ENCODE assay signal across 13 cellular contexts in the genomic region with DNA sequence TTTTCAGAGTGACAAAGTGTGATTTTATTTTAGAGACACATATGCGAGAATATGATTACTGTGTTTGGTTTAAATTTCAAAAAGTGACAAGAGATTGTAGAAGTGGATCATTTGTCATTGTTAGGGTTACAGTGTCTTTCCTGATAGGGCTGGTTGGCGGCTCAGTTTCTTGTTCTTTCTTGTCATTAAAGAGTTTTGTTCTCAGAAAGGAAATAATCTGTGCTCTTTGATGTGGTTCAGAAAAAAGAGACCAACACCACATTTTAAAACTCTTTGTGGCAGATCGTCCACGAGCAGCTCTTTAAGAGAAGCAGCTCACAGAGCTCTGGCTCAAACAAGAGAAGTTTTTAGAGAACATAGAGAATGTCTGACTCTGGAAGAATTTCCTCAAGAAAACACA. TPM values are rescaled to one million over a fixed set of nuclear protein-coding genes. Genes with fewer than 3 reads are reported as not detected.
A peak's percentile ranks its signal among the peaks of the same experiment; 100 is the strongest.
DNase-seq lines count a peak whose midpoint lies in the region; ATAC-seq, FAIRE-seq and TF ChIP-seq lines count a peak whose summit lies in the region.
"Had no signal": no experiment of that assay in that cellular context is flagged by ENCODE, and none has a peak within 500 bp of the region (broad histone marks: within the 10 kb centered on the region; RNA-seq: fewer than 3 reads in every experiment).

No MANE protein-coding gene starts in this region.

- no peaks in the 10 kb centered on the region for H4K20me1 ChIP-seq in GM23338 (replicated peaks; ENCODE audit: insufficient read depth)
- H4K20me1 ChIP-seq in PC-9 (ENCODE audit: insufficient read depth): no peaks in the 10 kb centered on the region

- no peaks in the 10 kb centered on the region for H3K9me3 Mint-ChIP-seq in GM23338
- H3K9me3 Mint-ChIP-seq in activated CD4-positive, alpha-beta T cell treated with anti-CD3 and anti-CD28 coated beads, Interleukin-2, amount 10 ng/mL, durations not matched to agents 24 days and 14 days: peaks cover 3% of the 10 kb centered on the region
- peaks cover 0 to 6% (median 2%) of the 10 kb centered on the region in 11 donors for H3K9me3 Mint-ChIP-seq in naive thymus-derived CD4-positive, alpha-beta T cell
- H3K9me3 Mint-ChIP-seq: neural crest cell had no signal

- FAIRE-seq in HTR-8/SVneo (lab: Jason Lieb, UNC): no peak
- FAIRE-seq: A549, G401.6 had no signal

- H2AFZ ChIP-seq in GM23338 (peak overlapping the region; percentile 68; the same call in 1 of the 2 replicates), PC-9 (no peak overlapping the region)

- H3K36me3 Mint-ChIP-seq in GM23338 (ENCODE audit: low read depth): no peaks in the 10 kb centered on the region
- H3K36me3 Mint-ChIP-seq in activated CD4-positive, alpha-beta T cell treated with anti-CD3 and anti-CD28 coated beads, Interleukin-2, amount 10 ng/mL, durations not matched to agents 24 days and 14 days (ENCODE audit: low read depth): peaks cover 2% of the 10 kb centered on the region
- H3K36me3 Mint-ChIP-seq in naive thymus-derived CD4-positive, alpha-beta T cell: no peaks in the 10 kb centered on the region

- TF ChIP-seq POLR2A in esophagus squamous epithelium (IDR thresholded peaks at IDR 0.05): no peak

- intact Hi-C loops in activated CD4-positive, alpha-beta T cell treated with anti-CD3 and anti-CD28 coated beads, Interleukin-2, amount 10 ng/mL, durations not matched to agents 24 days and 14 days (cut with micrococcal nuclease): no loop called here
- intact Hi-C loops in naive thymus-derived CD4-positive, alpha-beta T cell (cut with micrococcal nuclease): loop anchor here in 1 of 2 donors (1.0 kb wide), 1 partner anchor 44 kb away; no protein-coding TSS in a partner anchor
- intact Hi-C loops in PC-9 (cut with micrococcal nuclease; ENCODE audit: unreplicated experiment) (no loop called here), esophagus squamous epithelium (cut with DNase I) (no loop called here)

- H3K9me2 ChIP-seq in GM23338 (ENCODE audit: insufficient read depth): 0 out of 2 replicates have a peak, but pooled peaks cover under 1% of the 10 kb centered on the region
- no peaks in the 10 kb centered on the region for H3K9me2 ChIP-seq in PC-9 (ENCODE audit: insufficient read depth)

- H3K27ac ChIP-seq in GM23338 (ENCODE audit: low read depth) (no peak overlapping the region), PC-9 (no peak overlapping the region), esophagus squamous epithelium (no peak overlapping the region)
- H3K27ac ChIP-seq in naive thymus-derived CD4-positive, alpha-beta T cell (ENCODE audit: low read depth, low read length): no peak overlapping the region
- H3K27ac ChIP-seq: A549, gastrocnemius medialis had no signal

- POLR2A ChIA-PET in naive thymus-derived CD4-positive, alpha-beta T cell (lab: Charles Lee): no interaction called here
- POLR2A ChIA-PET in PC-9 (lab: Charles Lee; ENCODE audit: unreplicated experiment): no interaction called here

- H3K4me2 ChIP-seq in GM23338 (no peak overlapping the region), PC-9 (no peak overlapping the region)
- H3K4me2 ChIP-seq: A549 had no signal

- no peaks in the 10 kb centered on the region for H3K79me2 ChIP-seq in GM23338 (replicated peaks; ENCODE audit: insufficient read depth)
- no peaks in the 10 kb centered on the region for H3K79me2 ChIP-seq in PC-9 (ENCODE audit: low read depth)

- H3K36me3 ChIP-seq in GM23338 (ENCODE audit: insufficient read depth) (no peaks in the 10 kb centered on the region), PC-9 (ENCODE audit: low read depth) (no peaks in the 10 kb centered on the region), esophagus squamous epithelium (no peaks in the 10 kb centered on the region)
- no peaks in the 10 kb centered on the region for H3K36me3 ChIP-seq in naive thymus-derived CD4-positive, alpha-beta T cell (ENCODE audit: control insufficient read depth in 2 of 3, insufficient read depth in 3 of 3, low read length in 3 of 3)
- H3K36me3 ChIP-seq: gastrocnemius medialis had no signal

- DNase-seq in activated CD4-positive, alpha-beta T cell treated with anti-CD3 and anti-CD28 coated beads for 4 hours: peak; percentile 5 to 21
- DNase-seq in activated CD4-positive, alpha-beta T cell treated with anti-CD3 and anti-CD28 coated beads, Interleukin-2, amount 50 U/mL, for 48 hours: no peak
- DNase-seq in GM23338 (ENCODE audit: low spot score) (no peak), PC-9 (no peak), HTR-8/SVneo (ENCODE audit: insufficient read length, low spot score) (no peak), esophagus squamous epithelium (lab: John Stamatoyannopoulos, UW) (no peak)
- peak; percentile 72 for DNase-seq in activated CD4-positive, alpha-beta T cell treated with anti-CD3 and anti-CD28 coated beads, Interleukin-2, amount 10 ng/mL, durations not matched to agents 24 days and 14 days
- peak in 7 of 9 donors; percentile 47 to 84 (median 78) for DNase-seq in naive thymus-derived CD4-positive, alpha-beta T cell
- DNase-seq: gastrocnemius medialis, NCI-H526 treated with DMSO at 0.1 percent for 48 hours had no signal

- H3K27me3 Mint-ChIP-seq in GM23338 (ENCODE audit: insufficient read depth, low read depth, poor library complexity): peaks cover 1% of the 10 kb centered on the region
- H3K27me3 Mint-ChIP-seq in activated CD4-positive, alpha-beta T cell treated with anti-CD3 and anti-CD28 coated beads, Interleukin-2, amount 10 ng/mL, durations not matched to agents 24 days and 14 days: peaks cover 42% of the 10 kb centered on the region
- peaks cover 58 to 80% (median 71%) of the 10 kb centered on the region in 5 donors for H3K27me3 Mint-ChIP-seq in naive thymus-derived CD4-positive, alpha-beta T cell

- CTCF ChIA-PET in naive thymus-derived CD4-positive, alpha-beta T cell (lab: Charles Lee): interaction anchor here (0.6 kb wide), 1 partner anchor 295 kb away, joined by 3 read pairs; no protein-coding TSS in a partner anchor
- CTCF ChIA-PET in PC-9 (lab: Charles Lee): no interaction called here

- H3K4me1 ChIP-seq in GM23338 (ENCODE audit: insufficient read depth): peaks cover 24% of the 10 kb centered on the region
- H3K4me1 ChIP-seq in naive thymus-derived CD4-positive, alpha-beta T cell (ENCODE audit: control insufficient read depth in 2 of 2, insufficient read depth in 2 of 2, low read length in 2 of 2): peaks cover 0 to 16% of the 10 kb centered on the region in 2 donors
- no peaks in the 10 kb centered on the region; the same call in 1 of the 2 replicates for H3K4me1 ChIP-seq in PC-9 (replicated peaks; ENCODE audit: insufficient read depth)
- H3K4me1 ChIP-seq in esophagus squamous epithelium: no peaks in the 10 kb centered on the region
- H3K4me1 ChIP-seq: gastrocnemius medialis had no signal

- H3K4me3 ChIP-seq in GM23338: no peak overlapping the region
- H3K4me3 ChIP-seq in naive thymus-derived CD4-positive, alpha-beta T cell (ENCODE audit: low read length): no peak overlapping the region
- H3K4me3 ChIP-seq in PC-9: no peak overlapping the region
- no peak overlapping the region for H3K4me3 ChIP-seq in esophagus squamous epithelium
- H3K4me3 ChIP-seq: A549, gastrocnemius medialis had no signal

- no peaks in the 10 kb centered on the region for H3K27me3 ChIP-seq in GM23338 (ENCODE audit: insufficient read depth)
- H3K27me3 ChIP-seq in naive thymus-derived CD4-positive, alpha-beta T cell (ENCODE audit: control insufficient read depth in 2 of 2, insufficient read depth in 2 of 2, low read length in 2 of 2): peaks cover 3 to 14% of the 10 kb centered on the region in 2 donors
- H3K27me3 ChIP-seq in PC-9 (ENCODE audit: insufficient read depth, low read depth): no peaks in the 10 kb centered on the region
- no peaks in the 10 kb centered on the region for H3K27me3 ChIP-seq in esophagus squamous epithelium
- H3K27me3 ChIP-seq: gastrocnemius medialis had no signal

- no peak overlapping the region for H3K4me3 Mint-ChIP-seq in GM23338
- H3K4me3 Mint-ChIP-seq in activated CD4-positive, alpha-beta T cell treated with anti-CD3 and anti-CD28 coated beads, Interleukin-2, amount 10 ng/mL, durations not matched to agents 24 days and 14 days: no peak overlapping the region
- peak overlapping the region in 8 of 10 donors; percentile 4 to 75 (median 27) for H3K4me3 Mint-ChIP-seq in naive thymus-derived CD4-positive, alpha-beta T cell
- H3K4me3 Mint-ChIP-seq: neural crest cell had no signal

- no peak overlapping the region; the same call in 1 of the 2 replicates for H3K27ac Mint-ChIP-seq in GM23338
- no peak overlapping the region for H3K27ac Mint-ChIP-seq in activated CD4-positive, alpha-beta T cell treated with anti-CD3 and anti-CD28 coated beads, Interleukin-2, amount 10 ng/mL, durations not matched to agents 24 days and 14 days
- H3K27ac Mint-ChIP-seq in naive thymus-derived CD4-positive, alpha-beta T cell: peak overlapping the region in 5 of 9 donors; percentile 13 to 83 (median 76)

- ATAC-seq in GM23338: no peak
- ATAC-seq in naive thymus-derived CD4-positive, alpha-beta T cell: peak; percentile 82
- ATAC-seq: A549, gastrocnemius medialis had no signal

- no TSS peak for BruUV-seq in PC-9 (replicated peaks; lab: Mats Ljungman, UMichigan)

- WGBS in esophagus squamous epithelium, 2 donors: 8 to 23% methylated on average over 4 of the region's 4 CpGs

- peaks cover 22% of the 10 kb centered on the region for H3K4me1 Mint-ChIP-seq in GM23338
- H3K4me1 Mint-ChIP-seq in activated CD4-positive, alpha-beta T cell treated with anti-CD3 and anti-CD28 coated beads, Interleukin-2, amount 10 ng/mL, durations not matched to agents 24 days and 14 days: peaks cover 7% of the 10 kb centered on the region
- H3K4me1 Mint-ChIP-seq in naive thymus-derived CD4-positive, alpha-beta T cell: peaks cover 12 to 21% (median 17%) of the 10 kb centered on the region in 7 donors

- H3K9me3 ChIP-seq in naive thymus-derived CD4-positive, alpha-beta T cell (ENCODE audit: control insufficient read depth in 2 of 3, low read length in 3 of 3): no peaks in the 10 kb centered on the region
- no peaks in the 10 kb centered on the region for H3K9me3 ChIP-seq in PC-9 (ENCODE audit: insufficient read depth, low read depth)
- no peaks in the 10 kb centered on the region for H3K9me3 ChIP-seq in esophagus squamous epithelium
- H3K9me3 ChIP-seq: A549, gastrocnemius medialis had no signal

- H3F3A ChIP-seq in GM23338 (replicated peaks; ENCODE audit: low read depth) (peaks cover 6% of the 10 kb centered on the region; the same call in 1 of the 2 replicates), PC-9 (ENCODE audit: insufficient read depth, low read depth) (no peaks in the 10 kb centered on the region)

- TF ChIP-seq CTCF in GM23338 (conservative IDR thresholded peaks at IDR 0.05; ENCODE audit: low read depth in 2 of 2) (no peak), PC-9 (conservative IDR thresholded peaks at IDR 0.05) (no peak), esophagus squamous epithelium (IDR thresholded peaks at IDR 0.05) (no peak)

RNA-seq across cellular contexts. Expression of gene ZNF532, which starts 45.6 kb away (rescaled TPM):
- 216 and 225 TPM in 2 replicates for total RNA-seq in GM23338 (2014; rRNA removed; shearing (Covaris generic))
- 49.8 and 51.5 TPM in 2 replicates for polyA plus RNA-seq in GM23338 (2016; fragmentation: Nextera tagmentation; extraction: Ambion mirVana)
- 0.79 and 1.0 TPM in 2 replicates for total RNA-seq in activated CD4-positive, alpha-beta T cell treated with anti-CD3 and anti-CD28 coated beads, Interleukin-2, amount 10 ng/mL, durations not matched to agents 24 days and 14 days
- total RNA-seq in naive thymus-derived CD4-positive, alpha-beta T cell: 10 to 100 TPM in 4 of 5 experiments, under 1 TPM in 1; 0.89 to 15.7 (median 14.3) TPM
- polyA plus RNA-seq in naive thymus-derived CD4-positive, alpha-beta T cell: under 1 TPM in 1 of 2 donors, not detected in 1; 0.28 TPM
- total RNA-seq in PC-9 (2021) (19.1 and 21.1 TPM in 2 replicates), esophagus squamous epithelium (10 to 100 TPM; 30.7 to 52.3 (median 32.6) TPM)

Comparison
In these comparisons a context has a peak if more than half of its experiments do, and no peak if none do; other contexts are left out.
1. DNase-seq: peak in activated CD4-positive, alpha-beta T cell treated with anti-CD3 and anti-CD28 coated beads for 4 hours (2 of 2), activated CD4-positive, alpha-beta T cell treated with anti-CD3 and anti-CD28 coated beads, Interleukin-2, amount 10 ng/mL, durations not matched to agents 24 days and 14 days (single experiment) and naive thymus-derived CD4-positive, alpha-beta T cell (7 of 9); none in activated CD4-positive, alpha-beta T cell treated with anti-CD3 and anti-CD28 coated beads, Interleukin-2, amount 50 U/mL, for 48 hours (0 of 2), GM23338 (single experiment), PC-9 (0 of 2), HTR-8/SVneo (single experiment) and esophagus squamous epithelium (single experiment).
2. H3K27ac Mint-ChIP-seq: peak in naive thymus-derived CD4-positive, alpha-beta T cell (5 of 9); none in GM23338 (single experiment) and activated CD4-positive, alpha-beta T cell treated with anti-CD3 and anti-CD28 coated beads, Interleukin-2, amount 10 ng/mL, durations not matched to agents 24 days and 14 days (single experiment).
3. H3K4me3 Mint-ChIP-seq: peak in naive thymus-derived CD4-positive, alpha-beta T cell (8 of 10); none in GM23338 (single experiment) and activated CD4-positive, alpha-beta T cell treated with anti-CD3 and anti-CD28 coated beads, Interleukin-2, amount 10 ng/mL, durations not matched to agents 24 days and 14 days (single experiment).